In genomic region chr7:122802211-122802833, GRCh38 we compare ENCODE assay signal across 9 cellular contexts.
DNase-seq lines count a peak whose midpoint lies in the region; ATAC-seq and TF ChIP-seq lines count a peak whose summit lies in the region.
"Had no signal": no experiment of that assay in that cellular context is flagged by ENCODE, and none has a peak within 500 bp of the region (broad histone marks: within the 10 kb centered on the region; RNA-seq: fewer than 3 reads in every experiment).

No MANE protein-coding gene starts in this region.

- DNase-seq in H7 (peak; percentile 22), SK-N-MC (ENCODE audit: low read depth, low spot score) (peak; percentile 48), heart right ventricle (peak in 1 of 2 donors; percentile 46), spleen (no peak), NCI-H1930 (lab: John Stamatoyannopoulos, UW) (no peak)
- DNase-seq in activated naive CD4-positive, alpha-beta T cell treated with anti-CD3 and anti-CD28 coated beads, Interleukin-2, amount 10 ng/mL, durations not matched to agents 7 days and 5 days = no peak
- DNase-seq: NCI-H187 treated with DMSO at 0.1 percent for 48 hours, occipital lobe had no signal

- intact Hi-C loops in heart right ventricle (cut with DNase I) (loop anchor here in 6 of 10 donors (2.0 to 10.0 kb wide), 8 partner anchors 45 to 352 kb away; partner anchors contain the start of gene CADPS2 (in 2 of the 6)), spleen (cut with DNase I; ENCODE audit: low total_unique reads) (no loop called here)

- H3K27ac ChIP-seq in SK-N-MC (peak overlapping the region; percentile 88), heart right ventricle (peak overlapping the region; percentile 43 to 82 (median 73)), spleen (peak overlapping the region; percentile 30 to 76 (median 54))

- H3K9ac ChIP-seq in SK-N-MC (ENCODE audit: insufficient read length) = peak overlapping the region; percentile 61

- WGBS in heart right ventricle, 2 donors = 20 to 26% methylated on average over 6 of the region's 6 CpGs
- 30 to 40% (median 31%) methylated on average over 6 of the region's 6 CpGs for WGBS in spleen, 5 donors

- H3K27me3 ChIP-seq in H7 (ENCODE audit: control insufficient read depth, insufficient read depth, low read length) (no peaks in the 10 kb centered on the region), heart right ventricle (no peaks in the 10 kb centered on the region), spleen (replicated peaks in 1 of 7) (no peaks in the 10 kb centered on the region)

- H3K4me3 ChIP-seq in H7 (ENCODE audit: insufficient read depth, low read depth, low read length) = no peak overlapping the region
- H3K4me3 ChIP-seq in SK-N-MC = peak overlapping the region; percentile 67
- peak overlapping the region in 2 of 10 donors; percentile 11 to 23 for H3K4me3 ChIP-seq in heart right ventricle
- H3K4me3 ChIP-seq in spleen = no peak overlapping the region

- no peaks in the 10 kb centered on the region for H3K27me3 Mint-ChIP-seq in activated naive CD4-positive, alpha-beta T cell treated with anti-CD3 and anti-CD28 coated beads, Interleukin-2, amount 10 ng/mL, durations not matched to agents 7 days and 5 days

- H3K9me3 ChIP-seq in SK-N-MC (ENCODE audit: low read depth, low read length) (no peaks in the 10 kb centered on the region), heart right ventricle (no peaks in the 10 kb centered on the region), spleen (no peaks in the 10 kb centered on the region)

- no peaks in the 10 kb centered on the region for H3K9me3 Mint-ChIP-seq in activated naive CD4-positive, alpha-beta T cell treated with anti-CD3 and anti-CD28 coated beads, Interleukin-2, amount 10 ng/mL, durations not matched to agents 7 days and 5 days

- H3K4me1 ChIP-seq in heart right ventricle (peaks cover 0 to 32% (median 18%) of the 10 kb centered on the region in 9 donors), spleen (peaks cover 0 to 14% (median 8%) of the 10 kb centered on the region in 6 donors)

- no peaks in the 10 kb centered on the region for H3K36me3 Mint-ChIP-seq in activated naive CD4-positive, alpha-beta T cell treated with anti-CD3 and anti-CD28 coated beads, Interleukin-2, amount 10 ng/mL, durations not matched to agents 7 days and 5 days

- no peak overlapping the region for H3K27ac Mint-ChIP-seq in activated naive CD4-positive, alpha-beta T cell treated with anti-CD3 and anti-CD28 coated beads, Interleukin-2, amount 10 ng/mL, durations not matched to agents 7 days and 5 days

- TF ChIP-seq POLR2A in spleen (IDR thresholded peaks at IDR 0.05) = no peak

- H3K36me3 ChIP-seq in H7 (replicated peaks; ENCODE audit: control insufficient read depth, insufficient read depth, low read length) (no peaks in the 10 kb centered on the region), SK-N-MC (ENCODE audit: insufficient read depth, low read length) (no peaks in the 10 kb centered on the region), heart right ventricle (no peaks in the 10 kb centered on the region), spleen (no peaks in the 10 kb centered on the region)

- no peaks in the 10 kb centered on the region for H3K4me1 Mint-ChIP-seq in activated naive CD4-positive, alpha-beta T cell treated with anti-CD3 and anti-CD28 coated beads, Interleukin-2, amount 10 ng/mL, durations not matched to agents 7 days and 5 days

- TF ChIP-seq CTCF in heart right ventricle (IDR thresholded peaks at IDR 0.05) (no peak), spleen (IDR thresholded peaks at IDR 0.05 in 8 of 11, conservative IDR thresholded peaks at IDR 0.05 in 3 of 11) (no peak)

- H3K4me3 Mint-ChIP-seq in activated naive CD4-positive, alpha-beta T cell treated with anti-CD3 and anti-CD28 coated beads, Interleukin-2, amount 10 ng/mL, durations not matched to agents 7 days and 5 days = no peak overlapping the region

- peak; percentile 64 to 97 (median 96) for ATAC-seq in heart right ventricle
- no peak for ATAC-seq in GM21717 (IDR thresholded peaks at IDR 0.05; ENCODE audit: unreplicated experiment)

- CTCF ChIA-PET in activated naive CD4-positive, alpha-beta T cell treated with anti-CD3 and anti-CD28 coated beads, Interleukin-2, amount 10 ng/mL, durations not matched to agents 7 days and 5 days (lab: Charles Lee) = no interaction called here

Comparison
In these comparisons a context has a peak if more than half of its experiments do, and no peak if none do; other contexts are left out.
1. DNase-seq: peak in H7 (single experiment) and SK-N-MC (single experiment); none in spleen (single experiment), activated naive CD4-positive, alpha-beta T cell treated with anti-CD3 and anti-CD28 coated beads, Interleukin-2, amount 10 ng/mL, durations not matched to agents 7 days and 5 days (single experiment) and NCI-H1930 (0 of 2).
2. Peak in every context shown above with its lines, with median percentiles within 50 percentile points of each other: H3K27ac ChIP-seq.